11 cellular contexts compared by ENCODE assay signal in the genomic region with DNA sequence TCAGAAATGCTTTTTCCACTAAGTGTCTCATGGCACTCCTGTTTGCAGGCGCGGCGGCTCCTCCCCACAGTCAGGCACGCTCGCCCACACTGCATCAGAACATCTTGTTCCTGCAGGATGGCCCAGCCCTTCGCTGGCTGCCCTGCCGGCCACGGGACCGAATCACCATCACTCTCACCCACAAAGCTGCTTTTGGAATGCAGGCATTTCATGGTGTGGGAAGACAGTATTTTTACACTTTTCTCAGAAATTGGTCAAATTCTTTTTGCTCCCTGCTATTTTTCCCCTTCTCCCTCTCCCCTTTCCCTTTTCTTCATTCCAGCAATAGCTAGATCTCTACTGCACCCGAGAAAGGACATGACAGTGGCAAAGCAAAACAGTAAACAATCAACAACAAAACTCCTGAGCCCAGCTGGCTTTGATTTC.
DNase-seq lines count a peak whose midpoint lies in the region; ATAC-seq and TF ChIP-seq lines count a peak whose summit lies in the region.
"Had no signal": no experiment of that assay in that cellular context is flagged by ENCODE, and none has a peak within 500 bp of the region (broad histone marks: within the 10 kb centered on the region; RNA-seq: fewer than 3 reads in every experiment).

No MANE protein-coding gene starts in this region.

- no peaks in the 10 kb centered on the region for H3K79me2 ChIP-seq in ACC112 (ENCODE audit: control insufficient read depth, insufficient read depth, low read length, unreplicated experiment)

- no peak for TF ChIP-seq CTCF in RWPE2 (IDR thresholded peaks at IDR 0.05; ENCODE audit: poor library complexity, severe bottlenecking)
- no peak for TF ChIP-seq CTCF in fibroblast of pulmonary artery (IDR thresholded peaks at IDR 0.05; ENCODE audit: low read length, missing control alignments)
- no peak for TF ChIP-seq CTCF in omental fat pad (IDR thresholded peaks at IDR 0.05)

- H3K4me1 ChIP-seq in ACC112 (ENCODE audit: control insufficient read depth, insufficient read depth, low read length, unreplicated experiment) (peaks cover 42% of the 10 kb centered on the region), RWPE2 (ENCODE audit: insufficient read depth, poor library complexity, severe bottlenecking) (peaks cover 25% of the 10 kb centered on the region)

- H3K27me3 ChIP-seq in ACC112 (ENCODE audit: insufficient read depth, low read length) (no peaks in the 10 kb centered on the region), RWPE2 (ENCODE audit: insufficient read depth, poor library complexity, severe bottlenecking) (no peaks in the 10 kb centered on the region)
- H3K27me3 ChIP-seq: BE2C, neural progenitor cell had no signal

- H3K36me3 ChIP-seq in ACC112 (ENCODE audit: insufficient read depth, low read length) (no peaks in the 10 kb centered on the region), RWPE2 (ENCODE audit: low read depth) (no peaks in the 10 kb centered on the region)
- H3K36me3 ChIP-seq: BE2C, neural progenitor cell had no signal

- DNase-seq in RWPE2 (ENCODE audit: low spot score) (no peak), fibroblast of pulmonary artery (ENCODE audit: low read depth) (peak; percentile 89), omental fat pad (ENCODE audit: low spot score) (peak; percentile 51), NCI-H1092 treated with DMSO at 0.1 percent for 48 hours (lab: John Stamatoyannopoulos, UW) (no peak), NCI-H1105 treated with DMSO at 0.1 percent for 48 hours (lab: John Stamatoyannopoulos, UW) (no peak)
- DNase-seq in stimulated activated naive CD4-positive, alpha-beta T cell treated with Interleukin-2 at 50 U/mL for 16 hours (lab: John Stamatoyannopoulos, UW), result no peak
- DNase-seq in effector CD8-positive, alpha-beta T cell (lab: John Stamatoyannopoulos, UW), result no peak
- DNase-seq: BE2C, NCI-H2081 treated with DMSO at 0.1 percent for 48 hours had no signal

- H3K27ac ChIP-seq in ACC112 (ENCODE audit: low read depth, low read length) (peak overlapping the region; percentile 96), RWPE2 (ENCODE audit: poor library complexity, severe bottlenecking) (peak overlapping the region; percentile 56)
- H3K27ac ChIP-seq: neural progenitor cell had no signal

- H3K4me3 ChIP-seq in ACC112 (ENCODE audit: low read depth, low read length), result peak overlapping the region; percentile 22; the same call in 1 of the 2 replicates
- H3K4me3 ChIP-seq in RWPE2 (ENCODE audit: severe bottlenecking), result no peak overlapping the region
- no peak overlapping the region for H3K4me3 ChIP-seq in fibroblast of pulmonary artery (replicated peaks; ENCODE audit: low read depth, low read length)
- H3K4me3 ChIP-seq: neural progenitor cell had no signal

- H2AFZ ChIP-seq in ACC112 (ENCODE audit: low read length, unreplicated experiment), result peak overlapping the region; percentile 20
- H2AFZ ChIP-seq: neural progenitor cell had no signal

- ATAC-seq in RWPE2 (ENCODE audit: low read depth) (peak; percentile 98), omental fat pad (ENCODE audit: low FRiP score) (peak; percentile 96)

- H3K9me3 ChIP-seq in RWPE2 (ENCODE audit: severe bottlenecking), result no peaks in the 10 kb centered on the region
- H3K9me3 ChIP-seq: BE2C had no signal

Comparison
In these comparisons a context has a peak if more than half of its experiments do, and no peak if none do; other contexts are left out.
1. DNase-seq: peak in fibroblast of pulmonary artery (single experiment) and omental fat pad (single experiment); none in RWPE2 (single experiment), stimulated activated naive CD4-positive, alpha-beta T cell treated with Interleukin-2 at 50 U/mL for 16 hours (single experiment), effector CD8-positive, alpha-beta T cell (single experiment), NCI-H1092 treated with DMSO at 0.1 percent for 48 hours (single experiment) and NCI-H1105 treated with DMSO at 0.1 percent for 48 hours (single experiment).